In the genomic region with DNA sequence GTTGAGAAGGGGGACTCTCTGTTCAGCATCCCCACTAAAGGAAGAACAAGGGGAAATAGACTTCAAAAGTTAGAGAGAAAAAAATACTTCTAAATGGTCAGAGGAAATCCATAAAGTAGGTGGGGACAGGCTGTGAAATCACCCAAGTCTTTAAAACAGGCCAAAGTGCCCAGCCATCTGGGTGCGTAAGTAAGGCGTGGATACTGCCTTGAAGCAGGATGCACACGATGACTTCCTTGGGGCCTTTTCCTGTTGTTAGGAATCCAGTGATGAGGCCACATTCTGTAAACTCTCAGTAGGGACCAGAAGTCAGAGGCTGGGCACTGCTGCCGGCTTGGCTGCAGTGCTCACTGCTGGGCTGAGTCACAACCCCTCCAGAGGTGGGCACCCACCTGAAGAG, we compare ENCODE assay signal across 30 cellular contexts. TPM values are rescaled to one million over a fixed set of nuclear protein-coding genes. Genes with fewer than 3 reads are reported as not detected.
DNase-seq lines count a peak whose midpoint lies in the region; ATAC-seq and TF ChIP-seq lines count a peak whose summit lies in the region.
"Had no signal": no experiment of that assay in that cellular context is flagged by ENCODE, and none has a peak within 500 bp of the region (broad histone marks: within the 10 kb centered on the region; RNA-seq: fewer than 3 reads in every experiment).

No MANE protein-coding gene starts in this region.

- H3K36me3 Mint-ChIP-seq in WTC11 (peaks cover 36% of the 10 kb centered on the region), glutamatergic neuron (ENCODE audit: unreplicated experiment) (peaks cover 10% of the 10 kb centered on the region), neural crest cell (ENCODE audit: low read depth) (peaks cover 36% of the 10 kb centered on the region)

- DNase-seq in AG10803 (ENCODE audit: low read depth) (peak; percentile 48), WTC11 (ENCODE audit: low spot score) (no peak), glutamatergic neuron (no peak), neural crest cell (ENCODE audit: low read depth, low spot score) (no peak), foreskin keratinocyte (no peak), NCI-H774 (lab: John Stamatoyannopoulos, UW) (no peak), NAMALWA (ENCODE audit: low spot score) (no peak)
- no peak for DNase-seq in stimulated activated naive CD4-positive, alpha-beta T cell (lab: John Stamatoyannopoulos, UW)
- DNase-seq: activated CD4-positive, alpha-beta T cell treated with anti-CD3 and anti-CD28 coated beads for 48 hours; activated T-cell treated with anti-CD3 and anti-CD28 coated beads, Interleukin-2, amount 50 U/mL, for 24 hours; adrenal gland; AML-193; brain microvascular endothelial cell; CD8-positive, alpha-beta T cell; DMS 273 treated with DMSO at 0.1 percent for 48 hours; effector memory CD8-positive, alpha-beta T cell; Karpas-422; left ventricle myocardium inferior; MV-4-11; NCI-H2171; NCI-H510A treated with DMSO at 0.1 percent for 48 hours; NK-92 treated with Interleukin-12 subunit alpha and Interleukin-12 subunit beta, amount 100 ng/mL, for 24 hours; stimulated activated CD4-positive, alpha-beta T cell treated with anti-CD3 and anti-CD28 coated beads, Interleukin-15, amount 100 ng/mL, for 24 hours; stimulated activated naive CD8-positive, alpha-beta T cell treated with anti-CD3 and anti-CD28 coated beads, Interleukin-15, Interleukin-2, amounts not matched to agents 100 U/mL and 50 U/mL, for 24 hours had no signal

- H3K4me3 Mint-ChIP-seq in WTC11: no peak overlapping the region
- no peak overlapping the region for H3K4me3 Mint-ChIP-seq in glutamatergic neuron (ENCODE audit: unreplicated experiment)
- H3K4me3 Mint-ChIP-seq in neural crest cell: peak overlapping the region; percentile 52
- H3K4me3 Mint-ChIP-seq: CD8-positive, alpha-beta T cell; effector memory CD8-positive, alpha-beta T cell had no signal

- H3K27me3 Mint-ChIP-seq in WTC11 (ENCODE audit: low read depth) (no peaks in the 10 kb centered on the region), glutamatergic neuron (ENCODE audit: unreplicated experiment) (peaks cover 6% of the 10 kb centered on the region), neural crest cell (ENCODE audit: low read depth) (no peaks in the 10 kb centered on the region)
- H3K27me3 Mint-ChIP-seq: activated T-cell treated with anti-CD3 and anti-CD28 coated beads, Interleukin-2, amount 50 U/mL, for 24 hours; effector memory CD8-positive, alpha-beta T cell had no signal

- H3K9me3 Mint-ChIP-seq in WTC11: no peaks in the 10 kb centered on the region
- peaks cover 5% of the 10 kb centered on the region for H3K9me3 Mint-ChIP-seq in glutamatergic neuron (ENCODE audit: unreplicated experiment)
- no peaks in the 10 kb centered on the region for H3K9me3 Mint-ChIP-seq in neural crest cell
- H3K9me3 Mint-ChIP-seq: CD8-positive, alpha-beta T cell; effector memory CD8-positive, alpha-beta T cell had no signal

- POLR2A ChIA-PET in WTC11 (lab: Charles Lee): no interaction called here

- TF ChIP-seq CTCF in AG10803 (conservative IDR thresholded peaks at IDR 0.05; ENCODE audit: low read length) (no peak), WTC11 (IDR thresholded peaks at IDR 0.05) (no peak), glutamatergic neuron (IDR thresholded peaks at IDR 0.05; ENCODE audit: partially characterized antibody, unreplicated experiment) (no peak), neural crest cell (conservative IDR thresholded peaks at IDR 0.05) (no peak), foreskin keratinocyte (conservative IDR thresholded peaks at IDR 0.05) (no peak)

- H3K4me1 ChIP-seq in foreskin keratinocyte: no peaks in the 10 kb centered on the region

- peaks cover 50% of the 10 kb centered on the region for H3K4me1 Mint-ChIP-seq in WTC11
- peaks cover 27% of the 10 kb centered on the region for H3K4me1 Mint-ChIP-seq in glutamatergic neuron (ENCODE audit: low read depth, unreplicated experiment)
- H3K4me1 Mint-ChIP-seq in neural crest cell: peaks cover 58% of the 10 kb centered on the region

- H3K27ac ChIP-seq in foreskin keratinocyte: no peak overlapping the region
- H3K27ac ChIP-seq: brain microvascular endothelial cell, esophagus muscularis mucosa, gastrocnemius medialis, left ventricle myocardium inferior, PC-9, VCaP had no signal

- H3K27me3 ChIP-seq in foreskin keratinocyte: peaks cover 10% of the 10 kb centered on the region
- H3K27me3 ChIP-seq: adrenal gland, brain microvascular endothelial cell, esophagus muscularis mucosa, gastrocnemius medialis had no signal

- ATAC-seq in WTC11 (no peak), foreskin keratinocyte (no peak)
- ATAC-seq: CD8-positive, alpha-beta T cell; effector memory CD8-positive, alpha-beta T cell; gastrocnemius medialis; Right ventricle myocardium inferior; sciatic nerve; stimulated activated naive CD8-positive, alpha-beta T cell treated with anti-CD3 and anti-CD28 coated beads, Interleukin-15, Interleukin-2, amounts not matched to agents 100 U/mL and 50 U/mL, for 24 hours had no signal

- peak overlapping the region; percentile 74 for H3K27ac Mint-ChIP-seq in WTC11
- H3K27ac Mint-ChIP-seq in glutamatergic neuron (ENCODE audit: unreplicated experiment): peak overlapping the region; percentile 9
- no peak overlapping the region for H3K27ac Mint-ChIP-seq in neural crest cell (ENCODE audit: unreplicated experiment)
- H3K27ac Mint-ChIP-seq: CD8-positive, alpha-beta T cell had no signal

- CTCF ChIA-PET in WTC11 (lab: Charles Lee): no interaction called here

- no peak overlapping the region for H3K4me3 ChIP-seq in AG10803 (ENCODE audit: low read length)
- H3K4me3 ChIP-seq: adrenal gland, esophagus muscularis mucosa, gastrocnemius medialis, left ventricle myocardium inferior, PC-9 had no signal

TF ChIP-seq in WTC11, 78 proteins besides CTCF, POLR2A, EP300 and RAD21 (continues in another document):
- no peak for TF ChIP-seq ARID4B (CRISPR knock-in tag; IDR thresholded peaks at IDR 0.05; ENCODE audit: borderline replicate concordance)
- no peak for TF ChIP-seq SOX15 (CRISPR knock-in tag; IDR thresholded peaks at IDR 0.05)
- no peak for TF ChIP-seq ZNF138 (CRISPR knock-in tag; conservative IDR thresholded peaks at IDR 0.05)
- no peak for TF ChIP-seq ZNF263 (CRISPR knock-in tag; IDR thresholded peaks at IDR 0.05; ENCODE audit: low read depth)
- TF ChIP-seq, protein P1, sequence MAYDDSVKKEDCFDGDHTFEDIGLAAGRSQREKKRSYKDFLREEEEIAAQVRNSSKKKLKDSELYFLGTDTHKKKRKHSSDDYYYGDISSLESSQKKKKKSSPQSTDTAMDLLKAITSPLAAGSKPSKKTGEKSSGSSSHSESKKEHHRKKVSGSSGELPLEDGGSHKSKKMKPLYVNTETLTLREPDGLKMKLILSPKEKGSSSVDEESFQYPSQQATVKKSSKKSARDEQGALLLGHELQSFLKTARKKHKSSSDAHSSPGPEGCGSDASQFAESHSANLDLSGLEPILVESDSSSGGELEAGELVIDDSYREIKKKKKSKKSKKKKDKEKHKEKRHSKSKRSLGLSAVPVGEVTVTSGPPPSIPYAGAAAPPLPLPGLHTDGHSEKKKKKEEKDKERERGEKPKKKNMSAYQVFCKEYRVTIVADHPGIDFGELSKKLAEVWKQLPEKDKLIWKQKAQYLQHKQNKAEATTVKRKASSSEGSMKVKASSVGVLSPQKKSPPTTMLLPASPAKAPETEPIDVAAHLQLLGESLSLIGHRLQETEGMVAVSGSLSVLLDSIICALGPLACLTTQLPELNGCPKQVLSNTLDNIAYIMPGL (CRISPR knock-in tag; IDR thresholded peaks at IDR 0.05): no peak
- TF ChIP-seq OVOL2 (CRISPR knock-in tag; IDR thresholded peaks at IDR 0.05; ENCODE audit: borderline replicate concordance): no peak
- TF ChIP-seq JAZF1 (CRISPR knock-in tag; IDR thresholded peaks at IDR 0.05): no peak
- TF ChIP-seq, protein P2, sequence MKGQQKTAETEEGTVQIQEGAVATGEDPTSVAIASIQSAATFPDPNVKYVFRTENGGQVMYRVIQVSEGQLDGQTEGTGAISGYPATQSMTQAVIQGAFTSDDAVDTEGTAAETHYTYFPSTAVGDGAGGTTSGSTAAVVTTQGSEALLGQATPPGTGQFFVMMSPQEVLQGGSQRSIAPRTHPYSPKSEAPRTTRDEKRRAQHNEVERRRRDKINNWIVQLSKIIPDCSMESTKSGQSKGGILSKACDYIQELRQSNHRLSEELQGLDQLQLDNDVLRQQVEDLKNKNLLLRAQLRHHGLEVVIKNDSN (CRISPR knock-in tag; IDR thresholded peaks at IDR 0.05): no peak

RNA-seq across cellular contexts. Expression of gene AXIN2, which starts 9.2 kb away (rescaled TPM):
- total RNA-seq in WTC11 (2021) (35.0 to 37.3 TPM (median 37.0 TPM) in 3 replicates), glutamatergic neuron (ENCODE audit: unreplicated experiment) (26.5 TPM), neural crest cell (66.5 and 68.5 TPM in 2 replicates), foreskin keratinocyte (0.21 and 0.34 TPM in 2 replicates)
- polyA plus RNA-seq in foreskin keratinocyte: 0.07 TPM in 2 replicates

Comparison
In these comparisons a context has a peak if more than half of its experiments do, and no peak if none do; other contexts are left out.
1. RNA of gene AXIN2, which starts 9.2 kb away (total RNA-seq): 66.5 to 68.5 TPM in neural crest cell, 35.0 to 37.3 TPM in WTC11 and 26.5 TPM in glutamatergic neuron (single experiment); 0.21 to 0.34 TPM in foreskin keratinocyte; every median in the first group is over 10 times any median in the second.